Comparison of ENCODE assay signal across 1 cellular context in genomic region chr4:76197971-76198410, GRCh38.
TF ChIP-seq lines count a peak whose summit lies in the region.

No MANE protein-coding gene starts in this region.

TF ChIP-seq in WTC11, 78 proteins besides CTCF, POLR2A, EP300 and RAD21 (continued from another document):
- TF ChIP-seq ZSCAN18 (CRISPR knock-in tag; IDR thresholded peaks at IDR 0.05) (no peak), TEAD1 (CRISPR knock-in tag; IDR thresholded peaks at IDR 0.05) (no peak), ZNF512 (CRISPR knock-in tag; IDR thresholded peaks at IDR 0.05; ENCODE audit: borderline replicate concordance) (no peak)
